Comparison of ENCODE assay signal across 8 cellular contexts in the genomic region with DNA sequence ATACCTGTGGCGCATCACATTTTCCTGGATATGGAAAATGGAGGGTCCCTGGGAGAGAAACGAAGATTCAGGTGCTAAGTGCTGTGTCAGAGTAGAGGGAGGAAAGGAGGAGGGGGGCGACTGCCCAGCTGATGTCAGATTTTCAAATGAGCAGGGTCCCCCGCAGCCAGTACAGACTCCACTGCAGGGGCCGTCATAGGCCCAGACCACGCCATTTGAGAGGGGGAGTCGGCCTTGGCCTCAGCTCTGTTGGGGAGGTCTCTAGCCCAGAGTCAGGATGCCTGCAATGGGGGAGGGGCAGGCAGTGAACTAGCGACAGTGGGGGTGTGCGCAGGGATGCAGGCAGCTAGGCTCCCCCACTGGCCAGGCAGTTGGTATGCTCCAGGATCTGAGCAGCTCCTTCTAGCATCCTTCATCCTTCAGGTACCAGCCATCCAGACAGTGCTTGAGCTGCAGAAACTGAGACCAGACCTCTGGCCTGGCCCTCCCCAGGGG. TPM values are rescaled to one million over a fixed set of nuclear protein-coding genes. Genes with fewer than 3 reads are reported as not detected.
A peak's percentile ranks its signal among the peaks of the same experiment; 100 is the strongest.
DNase-seq lines count a peak whose midpoint lies in the region; ATAC-seq and TF ChIP-seq lines count a peak whose summit lies in the region.

TSS of gene BSCL2 (minus strand) at position 148 of the 495 bp plus-strand sequence. CDS start 229 bp downstream, outside the sequence.
TSS of gene GNG3 (plus strand) at position 400 of the 495 bp plus-strand sequence. CDS start 620 bp downstream, outside the sequence.

- no peak within 1 kb of the TSS for H3K27ac Mint-ChIP-seq in activated T-cell treated with anti-CD3 and anti-CD28 coated beads, Interleukin-2, amount 50 U/mL, for 72 hours
- peak within 1 kb of the TSS; percentile 97 for H3K27ac Mint-ChIP-seq in activated T-helper 17 cell treated with anti-CD3 and anti-CD28 coated beads, Interleukin-2, amount 50 U/mL, for 72 hours

- no peaks in the 10 kb centered on the region for H3K27me3 Mint-ChIP-seq in activated T-cell treated with anti-CD3 and anti-CD28 coated beads, Interleukin-2, amount 50 U/mL, for 72 hours (ENCODE audit: low read depth)
- no peaks in the 10 kb centered on the region for H3K27me3 Mint-ChIP-seq in activated T-helper 17 cell treated with anti-CD3 and anti-CD28 coated beads, Interleukin-2, amount 50 U/mL, for 72 hours

- peak within 1 kb of the TSS; percentile 49 for H3K4me3 ChIP-seq in retinal pigment epithelial cell (ENCODE audit: low read length)

- peaks cover 0 to 10% of the 10 kb centered on the region in 2 donors for H3K36me3 Mint-ChIP-seq in activated T-cell treated with anti-CD3 and anti-CD28 coated beads, Interleukin-2, amount 50 U/mL, for 72 hours (ENCODE audit: insufficient read depth in 2 of 2)
- peaks cover 51% of the 10 kb centered on the region for H3K36me3 Mint-ChIP-seq in activated T-helper 17 cell treated with anti-CD3 and anti-CD28 coated beads, Interleukin-2, amount 50 U/mL, for 72 hours (ENCODE audit: low read depth)

- H3K4me3 Mint-ChIP-seq in activated T-cell treated with anti-CD3 and anti-CD28 coated beads, Interleukin-2, amount 50 U/mL, for 72 hours = peak within 1 kb of the TSS; percentile 89 to 96
- peak within 1 kb of the TSS; percentile 97 for H3K4me3 Mint-ChIP-seq in activated T-helper 17 cell treated with anti-CD3 and anti-CD28 coated beads, Interleukin-2, amount 50 U/mL, for 72 hours

- ATAC-seq in activated T-cell treated with anti-CD3 and anti-CD28 coated beads, Interleukin-2, amount 50 U/mL, for 72 hours (replicated peaks in 1 of 2) = no peak
- ATAC-seq in activated T-helper 17 cell treated with anti-CD3 and anti-CD28 coated beads, Interleukin-2, amount 50 U/mL, for 72 hours (replicated peaks) = no peak
- no peak for ATAC-seq in GM19397 (IDR thresholded peaks at IDR 0.05; ENCODE audit: unreplicated experiment)
- ATAC-seq in HG03460 (IDR thresholded peaks at IDR 0.05; ENCODE audit: unreplicated experiment) = no peak

- peak in 1 of 2 donors; percentile 11 for DNase-seq in activated T-cell treated with anti-CD3 and anti-CD28 coated beads, Interleukin-2, amount 50 U/mL, for 72 hours
- DNase-seq in activated T-cell treated with anti-CD3 and anti-CD28 coated beads, Interleukin-2, amount 50 U/mL, for 1 hour = no peak
- DNase-seq in hippocampal formation (lab: John Stamatoyannopoulos, UW) = peak; percentile 61 to 84
- DNase-seq in retinal pigment epithelial cell (ENCODE audit: low read depth) = no peak
- no peak for DNase-seq in NCI-H2081 treated with DMSO at 0.1 percent for 48 hours (lab: John Stamatoyannopoulos, UW)

- no peak for TF ChIP-seq CTCF in retinal pigment epithelial cell (conservative IDR thresholded peaks at IDR 0.05; ENCODE audit: low read depth, low read length)

- H3K9me3 Mint-ChIP-seq in activated T-cell treated with anti-CD3 and anti-CD28 coated beads, Interleukin-2, amount 50 U/mL, for 72 hours = no peaks in the 10 kb centered on the region
- H3K9me3 Mint-ChIP-seq in activated T-helper 17 cell treated with anti-CD3 and anti-CD28 coated beads, Interleukin-2, amount 50 U/mL, for 72 hours = no peaks in the 10 kb centered on the region

- H3K4me1 Mint-ChIP-seq in activated T-cell treated with anti-CD3 and anti-CD28 coated beads, Interleukin-2, amount 50 U/mL, for 72 hours (ENCODE audit: low read depth) = peaks cover 54% of the 10 kb centered on the region
- peaks cover 30% of the 10 kb centered on the region for H3K4me1 Mint-ChIP-seq in activated T-helper 17 cell treated with anti-CD3 and anti-CD28 coated beads, Interleukin-2, amount 50 U/mL, for 72 hours

RNA-seq across cellular contexts. Expression of gene BSCL2, which starts in this region (rescaled TPM):
- total RNA-seq in activated T-cell treated with anti-CD3 and anti-CD28 coated beads, Interleukin-2, amount 50 U/mL, for 72 hours = 10 to 100 TPM; 38.4 to 40.7 TPM
- total RNA-seq in activated T-helper 17 cell treated with anti-CD3 and anti-CD28 coated beads, Interleukin-2, amount 50 U/mL, for 72 hours = 10 to 100 TPM; 31.1 to 39.2 TPM

RNA-seq across cellular contexts. Expression of gene GNG3, which starts in this region (rescaled TPM):
- not detected for total RNA-seq in activated T-cell treated with anti-CD3 and anti-CD28 coated beads, Interleukin-2, amount 50 U/mL, for 72 hours
- total RNA-seq in activated T-helper 17 cell treated with anti-CD3 and anti-CD28 coated beads, Interleukin-2, amount 50 U/mL, for 72 hours = not detected

Comparison
In these comparisons a context has a peak if more than half of its experiments do, and no peak if none do; other contexts are left out.
1. DNase-seq: peak in hippocampal formation (2 of 2); none in activated T-cell treated with anti-CD3 and anti-CD28 coated beads, Interleukin-2, amount 50 U/mL, for 1 hour (single experiment), retinal pigment epithelial cell (single experiment) and NCI-H2081 treated with DMSO at 0.1 percent for 48 hours (single experiment).